ENCODE assay signal across 1 cellular context in genomic region chrX:135520553-135521404, GRCh38.
TF ChIP-seq lines count a peak whose summit lies in the region.

TSS of gene INTS6L (plus strand) at chrX:135520660. CDS start at chrX:135520993, 333 bp downstream.

TF ChIP-seq in SK-N-SH, 30 proteins besides CTCF, POLR2A, EP300 and RAD21 (continued from another document):
- no peak for TF ChIP-seq MAX (IDR thresholded peaks at IDR 0.05; ENCODE audit: low read depth)
- TF ChIP-seq PBX3 (IDR thresholded peaks at IDR 0.05) = no peak
- TF ChIP-seq TCF12 (IDR thresholded peaks at IDR 0.05) = no peak
- TF ChIP-seq, protein P1, sequence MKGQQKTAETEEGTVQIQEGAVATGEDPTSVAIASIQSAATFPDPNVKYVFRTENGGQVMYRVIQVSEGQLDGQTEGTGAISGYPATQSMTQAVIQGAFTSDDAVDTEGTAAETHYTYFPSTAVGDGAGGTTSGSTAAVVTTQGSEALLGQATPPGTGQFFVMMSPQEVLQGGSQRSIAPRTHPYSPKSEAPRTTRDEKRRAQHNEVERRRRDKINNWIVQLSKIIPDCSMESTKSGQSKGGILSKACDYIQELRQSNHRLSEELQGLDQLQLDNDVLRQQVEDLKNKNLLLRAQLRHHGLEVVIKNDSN (IDR thresholded peaks at IDR 0.05; ENCODE audit: borderline replicate concordance, low read depth) = peak; percentile 84
- TF ChIP-seq POLR2AphosphoS5 (IDR thresholded peaks at IDR 0.05; ENCODE audit: low read depth, low read length) = peak; percentile 60
- TF ChIP-seq TAF1 (IDR thresholded peaks at IDR 0.05; ENCODE audit: borderline replicate concordance, low read depth, low read length) = no peak
